1 cellular context compared by ENCODE assay signal in genomic region chr12:57146925-57147640, GRCh38.
TF ChIP-seq lines count a peak whose summit lies in the region.

LRP1-AS (minus strand) TSS chr12:57147619.

TF ChIP-seq in HepG2, 621 proteins besides CTCF, POLR2A, EP300 and RAD21 (continued from another document and continues in another):
- TF ChIP-seq, protein P1, sequence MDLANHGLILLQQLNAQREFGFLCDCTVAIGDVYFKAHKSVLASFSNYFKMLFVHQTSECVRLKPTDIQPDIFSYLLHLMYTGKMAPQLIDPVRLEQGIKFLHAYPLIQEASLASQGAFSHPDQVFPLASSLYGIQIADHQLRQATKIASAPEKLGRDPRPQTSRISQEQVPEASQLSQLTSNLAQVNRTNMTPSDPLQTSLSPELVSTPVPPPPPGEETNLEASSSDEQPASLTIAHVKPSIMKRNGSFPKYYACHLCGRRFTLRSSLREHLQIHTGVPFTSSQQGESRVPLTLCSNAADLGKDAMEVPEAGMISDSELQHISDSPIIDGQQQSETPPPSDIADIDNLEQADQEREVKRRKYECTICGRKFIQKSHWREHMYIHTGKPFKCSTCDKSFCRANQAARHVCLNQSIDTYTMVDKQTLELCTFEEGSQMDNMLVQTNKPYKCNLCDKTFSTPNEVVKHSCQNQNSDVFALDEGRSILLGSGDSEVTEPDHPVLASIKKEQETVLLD (CRISPR knock-in tag; IDR thresholded peaks at IDR 0.05; ENCODE audit: low read depth) = no peak
- TF ChIP-seq ZNF138 (CRISPR knock-in tag; IDR thresholded peaks at IDR 0.05; ENCODE audit: low read depth) (no peak), ZNF121 (CRISPR knock-in tag; IDR thresholded peaks at IDR 0.05) (no peak), ZNF382 (CRISPR knock-in tag; IDR thresholded peaks at IDR 0.05; ENCODE audit: borderline replicate concordance) (no peak), MXD1 (CRISPR knock-in tag; IDR thresholded peaks at IDR 0.05) (no peak), CHD4 (IDR thresholded peaks at IDR 0.05; ENCODE audit: borderline replicate concordance, low read length) (no peak), FIP1L1 (IDR thresholded peaks at IDR 0.05; ENCODE audit: borderline replicate concordance, insufficient read depth, low read depth, low read length) (no peak), ARID5B (CRISPR knock-in tag; IDR thresholded peaks at IDR 0.05) (peak; percentile 72), ISX (CRISPR knock-in tag; conservative IDR thresholded peaks at IDR 0.05) (no peak), ZNF335 (CRISPR knock-in tag; IDR thresholded peaks at IDR 0.05) (no peak), NR0B2 (CRISPR knock-in tag; IDR thresholded peaks at IDR 0.05) (no peak), HNRNPH1 (optimal IDR thresholded peaks at IDR 0.05; ENCODE audit: low read depth, low read length) (no peak), JUND (CRISPR knock-in tag; IDR thresholded peaks at IDR 0.05) (no peak), ZNF124 (CRISPR knock-in tag; IDR thresholded peaks at IDR 0.05) (no peak), ZNF547 (CRISPR knock-in tag; IDR thresholded peaks at IDR 0.05) (no peak), ZSCAN29 (CRISPR knock-in tag; conservative IDR thresholded peaks at IDR 0.05) (no peak), ZNF280D (CRISPR knock-in tag; IDR thresholded peaks at IDR 0.05) (no peak), ZNF674 (CRISPR knock-in tag; IDR thresholded peaks at IDR 0.05; ENCODE audit: low read depth) (no peak), SPEN (CRISPR knock-in tag; IDR thresholded peaks at IDR 0.05; ENCODE audit: low read depth) (no peak; the same call in 1 of the 2 replicates), CC2D1A (CRISPR knock-in tag; IDR thresholded peaks at IDR 0.05) (no peak), ZNF768 (CRISPR knock-in tag; IDR thresholded peaks at IDR 0.05) (no peak), ZNF468 (CRISPR knock-in tag; IDR thresholded peaks at IDR 0.05) (no peak), RARG (CRISPR knock-in tag; IDR thresholded peaks at IDR 0.05; ENCODE audit: low read depth) (no peak), KLF9 (CRISPR knock-in tag; IDR thresholded peaks at IDR 0.05; ENCODE audit: low read depth) (no peak), ZNF33B (CRISPR knock-in tag; IDR thresholded peaks at IDR 0.05) (no peak), THAP9 (CRISPR knock-in tag; IDR thresholded peaks at IDR 0.05; ENCODE audit: borderline replicate concordance) (no peak), REL (CRISPR knock-in tag; conservative IDR thresholded peaks at IDR 0.05) (no peak), ZNF30 (CRISPR knock-in tag; IDR thresholded peaks at IDR 0.05) (no peak), AGO1 (IDR thresholded peaks at IDR 0.05; ENCODE audit: low read depth, low read length, poor library complexity, severe bottlenecking) (no peak), NR2F2 (IDR thresholded peaks at IDR 0.05; ENCODE audit: borderline replicate concordance, low read depth) (no peak; the same call in 1 of the 2 replicates), ZFY (CRISPR knock-in tag; IDR thresholded peaks at IDR 0.05) (0 out of 2 replicates have a peak, but pooled peaks have one; percentile 13), PITX1 (CRISPR knock-in tag; IDR thresholded peaks at IDR 0.05) (peak; percentile 57), ZNF431 (CRISPR knock-in tag; IDR thresholded peaks at IDR 0.05; ENCODE audit: borderline replicate concordance, low read depth) (no peak), MEIS2 (CRISPR knock-in tag; IDR thresholded peaks at IDR 0.05) (no peak), KDM3A (CRISPR knock-in tag; IDR thresholded peaks at IDR 0.05; ENCODE audit: low read depth) (no peak), ISL2 (CRISPR knock-in tag; IDR thresholded peaks at IDR 0.05) (peak; percentile 56; the same call in 1 of the 2 replicates), ZNF878 (CRISPR knock-in tag; IDR thresholded peaks at IDR 0.05) (no peak), CHD2 (IDR thresholded peaks at IDR 0.05; ENCODE audit: low read depth, low read length) (no peak), ZNF746 (CRISPR knock-in tag; IDR thresholded peaks at IDR 0.05) (peak; percentile 84), ZNF543 (CRISPR knock-in tag; IDR thresholded peaks at IDR 0.05) (no peak)
- TF ChIP-seq, protein P2, sequence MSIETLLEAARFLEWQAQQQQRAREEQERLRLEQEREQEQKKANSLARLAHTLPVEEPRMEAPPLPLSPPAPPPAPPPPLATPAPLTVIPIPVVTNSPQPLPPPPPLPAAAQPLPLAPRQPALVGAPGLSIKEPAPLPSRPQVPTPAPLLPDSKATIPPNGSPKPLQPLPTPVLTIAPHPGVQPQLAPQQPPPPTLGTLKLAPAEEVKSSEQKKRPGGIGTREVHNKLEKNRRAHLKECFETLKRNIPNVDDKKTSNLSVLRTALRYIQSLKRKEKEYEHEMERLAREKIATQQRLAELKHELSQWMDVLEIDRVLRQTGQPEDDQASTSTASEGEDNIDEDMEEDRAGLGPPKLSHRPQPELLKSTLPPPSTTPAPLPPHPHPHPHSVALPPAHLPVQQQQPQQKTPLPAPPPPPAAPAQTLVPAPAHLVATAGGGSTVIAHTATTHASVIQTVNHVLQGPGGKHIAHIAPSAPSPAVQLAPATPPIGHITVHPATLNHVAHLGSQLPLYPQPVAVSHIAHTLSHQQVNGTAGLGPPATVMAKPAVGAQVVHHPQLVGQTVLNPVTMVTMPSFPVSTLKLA (IDR thresholded peaks at IDR 0.05) = no peak
- TF ChIP-seq, protein P3, sequence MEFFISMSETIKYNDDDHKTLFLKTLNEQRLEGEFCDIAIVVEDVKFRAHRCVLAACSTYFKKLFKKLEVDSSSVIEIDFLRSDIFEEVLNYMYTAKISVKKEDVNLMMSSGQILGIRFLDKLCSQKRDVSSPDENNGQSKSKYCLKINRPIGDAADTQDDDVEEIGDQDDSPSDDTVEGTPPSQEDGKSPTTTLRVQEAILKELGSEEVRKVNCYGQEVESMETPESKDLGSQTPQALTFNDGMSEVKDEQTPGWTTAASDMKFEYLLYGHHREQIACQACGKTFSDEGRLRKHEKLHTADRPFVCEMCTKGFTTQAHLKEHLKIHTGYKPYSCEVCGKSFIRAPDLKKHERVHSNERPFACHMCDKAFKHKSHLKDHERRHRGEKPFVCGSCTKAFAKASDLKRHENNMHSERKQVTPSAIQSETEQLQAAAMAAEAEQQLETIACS (CRISPR knock-in tag; IDR thresholded peaks at IDR 0.05) = no peak
- TF ChIP-seq, protein P4, sequence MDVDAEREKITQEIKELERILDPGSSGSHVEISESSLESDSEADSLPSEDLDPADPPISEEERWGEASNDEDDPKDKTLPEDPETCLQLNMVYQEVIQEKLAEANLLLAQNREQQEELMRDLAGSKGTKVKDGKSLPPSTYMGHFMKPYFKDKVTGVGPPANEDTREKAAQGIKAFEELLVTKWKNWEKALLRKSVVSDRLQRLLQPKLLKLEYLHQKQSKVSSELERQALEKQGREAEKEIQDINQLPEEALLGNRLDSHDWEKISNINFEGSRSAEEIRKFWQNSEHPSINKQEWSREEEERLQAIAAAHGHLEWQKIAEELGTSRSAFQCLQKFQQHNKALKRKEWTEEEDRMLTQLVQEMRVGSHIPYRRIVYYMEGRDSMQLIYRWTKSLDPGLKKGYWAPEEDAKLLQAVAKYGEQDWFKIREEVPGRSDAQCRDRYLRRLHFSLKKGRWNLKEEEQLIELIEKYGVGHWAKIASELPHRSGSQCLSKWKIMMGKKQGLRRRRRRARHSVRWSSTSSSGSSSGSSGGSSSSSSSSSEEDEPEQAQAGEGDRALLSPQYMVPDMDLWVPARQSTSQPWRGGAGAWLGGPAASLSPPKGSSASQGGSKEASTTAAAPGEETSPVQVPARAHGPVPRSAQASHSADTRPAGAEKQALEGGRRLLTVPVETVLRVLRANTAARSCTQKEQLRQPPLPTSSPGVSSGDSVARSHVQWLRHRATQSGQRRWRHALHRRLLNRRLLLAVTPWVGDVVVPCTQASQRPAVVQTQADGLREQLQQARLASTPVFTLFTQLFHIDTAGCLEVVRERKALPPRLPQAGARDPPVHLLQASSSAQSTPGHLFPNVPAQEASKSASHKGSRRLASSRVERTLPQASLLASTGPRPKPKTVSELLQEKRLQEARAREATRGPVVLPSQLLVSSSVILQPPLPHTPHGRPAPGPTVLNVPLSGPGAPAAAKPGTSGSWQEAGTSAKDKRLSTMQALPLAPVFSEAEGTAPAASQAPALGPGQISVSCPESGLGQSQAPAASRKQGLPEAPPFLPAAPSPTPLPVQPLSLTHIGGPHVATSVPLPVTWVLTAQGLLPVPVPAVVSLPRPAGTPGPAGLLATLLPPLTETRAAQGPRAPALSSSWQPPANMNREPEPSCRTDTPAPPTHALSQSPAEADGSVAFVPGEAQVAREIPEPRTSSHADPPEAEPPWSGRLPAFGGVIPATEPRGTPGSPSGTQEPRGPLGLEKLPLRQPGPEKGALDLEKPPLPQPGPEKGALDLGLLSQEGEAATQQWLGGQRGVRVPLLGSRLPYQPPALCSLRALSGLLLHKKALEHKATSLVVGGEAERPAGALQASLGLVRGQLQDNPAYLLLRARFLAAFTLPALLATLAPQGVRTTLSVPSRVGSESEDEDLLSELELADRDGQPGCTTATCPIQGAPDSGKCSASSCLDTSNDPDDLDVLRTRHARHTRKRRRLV (CRISPR knock-in tag; IDR thresholded peaks at IDR 0.05) = no peak
